Comparison of ENCODE assay signal across 1 cellular context in the genomic region with DNA sequence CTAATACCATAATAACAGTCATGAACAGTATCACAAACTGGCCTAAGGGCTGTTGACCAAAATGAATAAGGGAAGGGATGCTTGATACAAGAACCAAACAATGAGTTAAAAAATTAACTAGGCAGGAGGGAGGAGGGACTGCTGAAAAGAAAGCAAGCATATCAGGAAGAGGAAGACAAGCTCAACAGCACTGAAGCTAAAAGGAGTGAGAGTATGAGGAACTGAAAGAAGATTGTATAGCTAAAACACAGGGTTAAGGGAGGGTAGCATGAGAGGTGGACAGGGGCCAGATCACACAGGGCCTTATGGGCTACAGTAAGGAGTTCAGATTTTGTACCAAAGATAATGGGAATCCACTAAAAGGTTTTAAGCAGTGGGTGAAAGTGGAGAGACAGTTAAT.
TF ChIP-seq lines count a peak whose summit lies in the region.

No MANE protein-coding gene starts in this region.

TF ChIP-seq in WTC11, 78 proteins besides CTCF, POLR2A, EP300 and RAD21 (continued from another document):
- TF ChIP-seq, protein P1, sequence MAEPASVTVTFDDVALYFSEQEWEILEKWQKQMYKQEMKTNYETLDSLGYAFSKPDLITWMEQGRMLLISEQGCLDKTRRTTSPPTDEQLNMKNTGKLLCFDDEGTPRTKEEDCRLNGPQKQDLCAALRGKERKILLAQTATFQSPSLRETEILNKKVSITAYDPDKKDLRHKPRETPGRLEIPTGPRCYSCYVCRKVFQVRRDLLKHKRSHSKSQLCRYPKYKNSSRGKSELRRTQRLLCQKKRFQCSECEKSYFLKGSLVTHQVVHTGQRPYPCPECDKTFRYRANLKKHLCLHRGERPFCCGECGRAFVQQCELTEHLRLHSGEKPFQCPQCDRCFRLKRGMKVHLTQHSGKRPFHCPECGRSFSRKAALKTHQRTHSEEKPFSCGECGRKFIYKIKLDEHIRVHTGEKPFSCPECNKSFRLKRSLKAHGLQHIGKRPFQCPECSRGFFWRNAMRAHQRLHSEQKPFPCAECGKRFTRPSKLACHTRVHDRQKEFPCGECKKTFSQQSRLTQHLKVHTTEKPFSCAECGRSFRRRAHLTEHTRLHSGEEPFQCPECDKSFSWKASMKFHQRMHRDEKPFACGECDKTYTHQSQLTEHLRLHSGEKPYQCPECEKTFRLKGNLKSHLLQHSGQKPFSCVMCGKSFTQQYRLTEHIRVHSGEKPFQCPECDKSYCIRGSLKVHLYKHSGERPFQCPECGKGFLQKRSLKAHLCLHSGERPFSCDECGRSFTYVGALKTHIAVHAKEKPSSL (CRISPR knock-in tag; conservative IDR thresholded peaks at IDR 0.05) = no peak
- TF ChIP-seq GRHL2 (CRISPR knock-in tag; IDR thresholded peaks at IDR 0.05; ENCODE audit: insufficient replicate concordance, severe bottlenecking) = no peak
- no peak for TF ChIP-seq ZNF121 (CRISPR knock-in tag; IDR thresholded peaks at IDR 0.05)
- no peak for TF ChIP-seq ZNF138 (CRISPR knock-in tag; conservative IDR thresholded peaks at IDR 0.05)
- TF ChIP-seq, protein P2, sequence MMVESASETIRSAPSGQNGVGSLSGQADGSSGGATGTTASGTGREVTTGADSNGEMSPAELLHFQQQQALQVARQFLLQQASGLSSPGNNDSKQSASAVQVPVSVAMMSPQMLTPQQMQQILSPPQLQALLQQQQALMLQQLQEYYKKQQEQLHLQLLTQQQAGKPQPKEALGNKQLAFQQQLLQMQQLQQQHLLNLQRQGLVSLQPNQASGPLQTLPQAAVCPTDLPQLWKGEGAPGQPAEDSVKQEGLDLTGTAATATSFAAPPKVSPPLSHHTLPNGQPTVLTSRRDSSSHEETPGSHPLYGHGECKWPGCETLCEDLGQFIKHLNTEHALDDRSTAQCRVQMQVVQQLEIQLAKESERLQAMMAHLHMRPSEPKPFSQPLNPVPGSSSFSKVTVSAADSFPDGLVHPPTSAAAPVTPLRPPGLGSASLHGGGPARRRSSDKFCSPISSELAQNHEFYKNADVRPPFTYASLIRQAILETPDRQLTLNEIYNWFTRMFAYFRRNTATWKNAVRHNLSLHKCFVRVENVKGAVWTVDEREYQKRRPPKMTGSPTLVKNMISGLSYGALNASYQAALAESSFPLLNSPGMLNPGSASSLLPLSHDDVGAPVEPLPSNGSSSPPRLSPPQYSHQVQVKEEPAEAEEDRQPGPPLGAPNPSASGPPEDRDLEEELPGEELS (CRISPR knock-in tag; IDR thresholded peaks at IDR 0.05) = no peak
- TF ChIP-seq NR3C1 (CRISPR knock-in tag; conservative IDR thresholded peaks at IDR 0.05; ENCODE audit: low read depth) = no peak
- TF ChIP-seq, protein P3, sequence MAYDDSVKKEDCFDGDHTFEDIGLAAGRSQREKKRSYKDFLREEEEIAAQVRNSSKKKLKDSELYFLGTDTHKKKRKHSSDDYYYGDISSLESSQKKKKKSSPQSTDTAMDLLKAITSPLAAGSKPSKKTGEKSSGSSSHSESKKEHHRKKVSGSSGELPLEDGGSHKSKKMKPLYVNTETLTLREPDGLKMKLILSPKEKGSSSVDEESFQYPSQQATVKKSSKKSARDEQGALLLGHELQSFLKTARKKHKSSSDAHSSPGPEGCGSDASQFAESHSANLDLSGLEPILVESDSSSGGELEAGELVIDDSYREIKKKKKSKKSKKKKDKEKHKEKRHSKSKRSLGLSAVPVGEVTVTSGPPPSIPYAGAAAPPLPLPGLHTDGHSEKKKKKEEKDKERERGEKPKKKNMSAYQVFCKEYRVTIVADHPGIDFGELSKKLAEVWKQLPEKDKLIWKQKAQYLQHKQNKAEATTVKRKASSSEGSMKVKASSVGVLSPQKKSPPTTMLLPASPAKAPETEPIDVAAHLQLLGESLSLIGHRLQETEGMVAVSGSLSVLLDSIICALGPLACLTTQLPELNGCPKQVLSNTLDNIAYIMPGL (CRISPR knock-in tag; IDR thresholded peaks at IDR 0.05) = no peak
- TF ChIP-seq, protein P4, sequence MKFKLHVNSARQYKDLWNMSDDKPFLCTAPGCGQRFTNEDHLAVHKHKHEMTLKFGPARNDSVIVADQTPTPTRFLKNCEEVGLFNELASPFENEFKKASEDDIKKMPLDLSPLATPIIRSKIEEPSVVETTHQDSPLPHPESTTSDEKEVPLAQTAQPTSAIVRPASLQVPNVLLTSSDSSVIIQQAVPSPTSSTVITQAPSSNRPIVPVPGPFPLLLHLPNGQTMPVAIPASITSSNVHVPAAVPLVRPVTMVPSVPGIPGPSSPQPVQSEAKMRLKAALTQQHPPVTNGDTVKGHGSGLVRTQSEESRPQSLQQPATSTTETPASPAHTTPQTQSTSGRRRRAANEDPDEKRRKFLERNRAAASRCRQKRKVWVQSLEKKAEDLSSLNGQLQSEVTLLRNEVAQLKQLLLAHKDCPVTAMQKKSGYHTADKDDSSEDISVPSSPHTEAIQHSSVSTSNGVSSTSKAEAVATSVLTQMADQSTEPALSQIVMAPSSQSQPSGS (CRISPR knock-in tag; IDR thresholded peaks at IDR 0.05; ENCODE audit: borderline replicate concordance, low read depth) = no peak
TF ChIP-seq in WTC11: peak in this region for 0.
